In the genomic region with DNA sequence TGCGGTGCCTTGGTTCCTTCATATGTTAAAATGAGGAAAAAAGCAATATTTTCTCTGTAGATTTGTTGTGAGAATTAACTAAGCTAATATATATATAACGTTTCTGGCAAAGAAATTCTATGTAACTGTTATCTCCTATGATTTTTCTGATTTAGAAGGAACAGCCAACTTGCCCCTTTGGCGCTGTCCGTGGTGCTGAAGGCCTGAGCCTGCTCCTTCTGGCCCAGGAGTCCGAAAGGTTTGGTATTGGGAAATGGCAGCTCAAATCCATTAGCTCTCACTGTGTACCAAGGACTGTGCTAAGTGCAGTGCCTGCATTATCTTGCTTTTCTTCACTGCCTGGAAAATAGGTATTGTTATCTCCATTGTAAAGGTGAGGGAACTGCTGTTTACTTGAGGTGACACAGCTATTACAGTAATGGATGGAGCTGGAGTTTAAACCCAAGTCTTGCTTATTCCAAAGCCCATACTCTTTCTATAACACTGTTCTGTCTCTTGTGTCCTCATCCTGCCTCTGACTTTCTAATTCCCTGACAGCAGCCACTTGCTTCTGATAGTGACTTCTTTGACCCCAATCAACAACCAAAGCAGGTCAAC, we compare ENCODE assay signal across 10 cellular contexts. TPM values are rescaled to one million over a fixed set of nuclear protein-coding genes. Genes with fewer than 3 reads are reported as not detected.
DNase-seq lines count a peak whose midpoint lies in the region; ATAC-seq and TF ChIP-seq lines count a peak whose summit lies in the region.
"Had no signal": no experiment of that assay in that cellular context is flagged by ENCODE, and none has a peak within 500 bp of the region (broad histone marks: within the 10 kb centered on the region; RNA-seq: fewer than 3 reads in every experiment).

No MANE protein-coding gene starts in this region.

- no peak overlapping the region for H2AK5ac ChIP-seq in trophoblast cell (ENCODE audit: low read length)

- no peak overlapping the region for H3K9ac ChIP-seq in trophoblast cell (ENCODE audit: low read length)

- TF ChIP-seq CTCF in choroid plexus epithelial cell (conservative IDR thresholded peaks at IDR 0.05; ENCODE audit: low read depth, low read length), result no peak

- no peak overlapping the region for H3K18ac ChIP-seq in trophoblast cell (ENCODE audit: low read length)

- H3K4ac ChIP-seq in trophoblast cell (ENCODE audit: low read depth, low read length), result no peak overlapping the region

- no peak overlapping the region for H4K8ac ChIP-seq in trophoblast cell (ENCODE audit: low read depth, low read length)

- no peak overlapping the region for H2BK12ac ChIP-seq in trophoblast cell (ENCODE audit: low read length)

- no peaks in the 10 kb centered on the region for H3K4me1 ChIP-seq in trophoblast cell (ENCODE audit: control insufficient read depth in 1 of 2, insufficient read depth in 2 of 2, low read length in 2 of 2)

- WGBS in trophoblast cell (ENCODE audit: extremely low coverage, insufficient coverage, insufficient read length), result no CpG with 5 or more reads among the region's 5 CpGs

- no peaks in the 10 kb centered on the region for H3K27me3 ChIP-seq in H7 (ENCODE audit: control insufficient read depth, insufficient read depth, low read length)
- no peaks in the 10 kb centered on the region for H3K27me3 ChIP-seq in trophoblast cell (ENCODE audit: insufficient read depth, low read length)

- H4K12ac ChIP-seq in trophoblast cell (ENCODE audit: low read depth, low read length), result no peak overlapping the region

- no peak overlapping the region for H4K91ac ChIP-seq in trophoblast cell (ENCODE audit: low read depth, low read length)

- DNase-seq in H7 (peak; percentile 55), choroid plexus epithelial cell (ENCODE audit: low read depth) (peak; percentile 35), trophoblast cell (peak; percentile 40 to 78), NCI-H524 (lab: John Stamatoyannopoulos, UW) (no peak), GF-D8 (lab: John Stamatoyannopoulos, UW) (no peak)

- peaks cover 5% of the 10 kb centered on the region for H3K9me3 ChIP-seq in trophoblast cell (ENCODE audit: insufficient read depth, low read depth, low read length)

- H3K23ac ChIP-seq in trophoblast cell (ENCODE audit: low read length), result no peak overlapping the region

- no peaks in the 10 kb centered on the region for H3K79me1 ChIP-seq in trophoblast cell (ENCODE audit: low read length)

- no peak overlapping the region for H2BK5ac ChIP-seq in trophoblast cell (ENCODE audit: low read depth, low read length, poor library complexity)

- H3K79me2 ChIP-seq in trophoblast cell (ENCODE audit: control insufficient read depth, insufficient read depth, low read length, poor library complexity), result no peaks in the 10 kb centered on the region

- H2BK120ac ChIP-seq in trophoblast cell (ENCODE audit: insufficient read depth, low read length, poor library complexity), result no peak overlapping the region

- H2AFZ ChIP-seq in trophoblast cell (ENCODE audit: insufficient read depth, low read length, poor library complexity), result no peak overlapping the region

- H3K36me3 ChIP-seq in H7 (replicated peaks; ENCODE audit: control insufficient read depth, insufficient read depth, low read length), result no peaks in the 10 kb centered on the region
- no peaks in the 10 kb centered on the region for H3K36me3 ChIP-seq in trophoblast cell (ENCODE audit: control insufficient read depth in 1 of 2, insufficient read depth in 2 of 2, low read length in 2 of 2)

- no peak for ATAC-seq in HG02571 (IDR thresholded peaks at IDR 0.05; ENCODE audit: unreplicated experiment)
- ATAC-seq in GM21576 (IDR thresholded peaks at IDR 0.05; ENCODE audit: unreplicated experiment), result no peak
- ATAC-seq: T-cell had no signal

- no peak overlapping the region for H3K4me2 ChIP-seq in trophoblast cell (ENCODE audit: low read length)

- H3K4me3 ChIP-seq in H7 (ENCODE audit: insufficient read depth, low read depth, low read length) (no peak overlapping the region), choroid plexus epithelial cell (ENCODE audit: low read depth, low read length) (no peak overlapping the region), trophoblast cell (ENCODE audit: low read depth, low read length) (no peak overlapping the region)

- no peak overlapping the region for H3K27ac ChIP-seq in trophoblast cell (ENCODE audit: low read depth, low read length)

- H3K14ac ChIP-seq in trophoblast cell (ENCODE audit: low read length), result no peak overlapping the region

TF ChIP-seq in PFSK-1, 5 proteins besides CTCF, POLR2A, EP300 and RAD21:
- TF ChIP-seq REST (IDR thresholded peaks at IDR 0.05; ENCODE audit: insufficient read depth in 1 of 2, low read depth in 2 of 2, low read length in 2 of 2) (peak; percentile 91 to 97), TAF1 (IDR thresholded peaks at IDR 0.05; ENCODE audit: borderline replicate concordance, insufficient read depth, low read length) (no peak), POLR2AphosphoS5 (IDR thresholded peaks at IDR 0.05; ENCODE audit: low read depth, low read length) (no peak)
TF ChIP-seq in PFSK-1: peak in this region for 1.

RNA-seq across cellular contexts. Expression of gene C1QL2, which starts 52.2 kb away (rescaled TPM):
- 0.28 and 0.59 TPM in 2 replicates for total RNA-seq in H7 (2014; rRNA removed; shearing (Covaris generic))
- not detected for polyA plus RNA-seq in PFSK-1 (2012; ENCODE audit: insufficient read length, low read depth)
- 0.01 TPM in 1 of 2 replicates, not detected in the other for polyA plus RNA-seq in trophoblast cell (2013)
- total RNA-seq: glomerular endothelial cell, T-cell had no signal

Comparison
In these comparisons a context has a peak if more than half of its experiments do, and no peak if none do; other contexts are left out.
1. DNase-seq: peak in H7 (single experiment), choroid plexus epithelial cell (single experiment) and trophoblast cell (2 of 2); none in NCI-H524 (0 of 2) and GF-D8 (single experiment).